In genomic region chr1:230753586-230754251, GRCh38 we compare ENCODE assay signal across 1 cellular context.
TF ChIP-seq lines count a peak whose summit lies in the region.

No MANE protein-coding gene starts in this region.

TF ChIP-seq in HepG2, 621 proteins besides CTCF, POLR2A, EP300 and RAD21 (continued from another document and continues in another):
- TF ChIP-seq THAP8 (CRISPR knock-in tag; IDR thresholded peaks at IDR 0.05; ENCODE audit: borderline replicate concordance) (no peak), ZNF792 (CRISPR knock-in tag; IDR thresholded peaks at IDR 0.05) (no peak), ZNF562 (CRISPR knock-in tag; IDR thresholded peaks at IDR 0.05; ENCODE audit: borderline replicate concordance) (no peak), ZGPAT (CRISPR knock-in tag; IDR thresholded peaks at IDR 0.05) (no peak), ZXDC (CRISPR knock-in tag; IDR thresholded peaks at IDR 0.05) (no peak), ZNF646 (CRISPR knock-in tag; IDR thresholded peaks at IDR 0.05) (no peak), KDM5A (IDR thresholded peaks at IDR 0.05; ENCODE audit: borderline replicate concordance, low read length) (no peak), FOXP1 (IDR thresholded peaks at IDR 0.05) (no peak), FOXP1 (CRISPR knock-in tag; IDR thresholded peaks at IDR 0.05) (no peak), DNMT1 (CRISPR knock-in tag; IDR thresholded peaks at IDR 0.05) (no peak), TAF15 (IDR thresholded peaks at IDR 0.05; ENCODE audit: low read depth, low read length, poor library complexity, severe bottlenecking) (no peak), CREB3 (CRISPR knock-in tag; IDR thresholded peaks at IDR 0.05) (no peak), KLF6 (CRISPR knock-in tag; IDR thresholded peaks at IDR 0.05) (no peak), KMT2B (CRISPR knock-in tag; IDR thresholded peaks at IDR 0.05) (no peak), CBX1 (IDR thresholded peaks at IDR 0.05; ENCODE audit: low read depth) (no peak), ZNF607 (CRISPR knock-in tag; IDR thresholded peaks at IDR 0.05; ENCODE audit: borderline replicate concordance) (no peak), ZMYM4 (CRISPR knock-in tag; IDR thresholded peaks at IDR 0.05) (no peak), TBX2 (CRISPR knock-in tag; IDR thresholded peaks at IDR 0.05; ENCODE audit: borderline replicate concordance) (peak; percentile 44; the same call in 1 of the 2 replicates), CEBPG (CRISPR knock-in tag; IDR thresholded peaks at IDR 0.05) (no peak), ZBTB37 (CRISPR knock-in tag; IDR thresholded peaks at IDR 0.05) (no peak), TSC22D2 (CRISPR knock-in tag; IDR thresholded peaks at IDR 0.05; ENCODE audit: borderline replicate concordance) (no peak), ZNF558 (CRISPR knock-in tag; IDR thresholded peaks at IDR 0.05; ENCODE audit: borderline replicate concordance) (no peak), ZNF30 (CRISPR knock-in tag; IDR thresholded peaks at IDR 0.05) (no peak), ZNF121 (CRISPR knock-in tag; IDR thresholded peaks at IDR 0.05) (no peak), SRSF1 (optimal IDR thresholded peaks at IDR 0.05; ENCODE audit: low read depth, low read length) (peak; percentile 43), TIGD3 (CRISPR knock-in tag; IDR thresholded peaks at IDR 0.05; ENCODE audit: borderline replicate concordance) (no peak), TBP (CRISPR knock-in tag; IDR thresholded peaks at IDR 0.05) (no peak), ZNF788 (CRISPR knock-in tag; IDR thresholded peaks at IDR 0.05; ENCODE audit: borderline replicate concordance) (peak; percentile 45; the same call in 1 of the 2 replicates), ZNF432 (CRISPR knock-in tag; IDR thresholded peaks at IDR 0.05; ENCODE audit: borderline replicate concordance) (no peak), DMAP1 (CRISPR knock-in tag; IDR thresholded peaks at IDR 0.05) (0 out of 2 replicates have a peak, but pooled peaks have one; percentile 27), ZSCAN9 (CRISPR knock-in tag; IDR thresholded peaks at IDR 0.05; ENCODE audit: borderline replicate concordance) (no peak), POLR2G (IDR thresholded peaks at IDR 0.05; ENCODE audit: low read depth, low read length) (peak; percentile 37; the same call in 1 of the 2 replicates), MLLT10 (CRISPR knock-in tag; IDR thresholded peaks at IDR 0.05) (no peak), HBP1 (CRISPR knock-in tag; IDR thresholded peaks at IDR 0.05; ENCODE audit: low read depth) (no peak), ZNF414 (CRISPR knock-in tag; IDR thresholded peaks at IDR 0.05) (no peak), ZFY (CRISPR knock-in tag; IDR thresholded peaks at IDR 0.05) (peak; percentile 49; the same call in 1 of the 2 replicates)
- TF ChIP-seq, protein P1, sequence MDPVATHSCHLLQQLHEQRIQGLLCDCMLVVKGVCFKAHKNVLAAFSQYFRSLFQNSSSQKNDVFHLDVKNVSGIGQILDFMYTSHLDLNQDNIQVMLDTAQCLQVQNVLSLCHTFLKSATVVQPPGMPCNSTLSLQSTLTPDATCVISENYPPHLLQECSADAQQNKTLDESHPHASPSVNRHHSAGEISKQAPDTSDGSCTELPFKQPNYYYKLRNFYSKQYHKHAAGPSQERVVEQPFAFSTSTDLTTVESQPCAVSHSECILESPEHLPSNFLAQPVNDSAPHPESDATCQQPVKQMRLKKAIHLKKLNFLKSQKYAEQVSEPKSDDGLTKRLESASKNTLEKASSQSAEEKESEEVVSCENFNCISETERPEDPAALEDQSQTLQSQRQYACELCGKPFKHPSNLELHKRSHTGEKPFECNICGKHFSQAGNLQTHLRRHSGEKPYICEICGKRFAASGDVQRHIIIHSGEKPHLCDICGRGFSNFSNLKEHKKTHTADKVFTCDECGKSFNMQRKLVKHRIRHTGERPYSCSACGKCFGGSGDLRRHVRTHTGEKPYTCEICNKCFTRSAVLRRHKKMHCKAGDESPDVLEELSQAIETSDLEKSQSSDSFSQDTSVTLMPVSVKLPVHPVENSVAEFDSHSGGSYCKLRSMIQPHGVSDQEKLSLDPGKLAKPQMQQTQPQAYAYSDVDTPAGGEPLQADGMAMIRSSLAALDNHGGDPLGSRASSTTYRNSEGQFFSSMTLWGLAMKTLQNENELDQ (CRISPR knock-in tag; IDR thresholded peaks at IDR 0.05; ENCODE audit: borderline replicate concordance): no peak
- TF ChIP-seq, protein P2, sequence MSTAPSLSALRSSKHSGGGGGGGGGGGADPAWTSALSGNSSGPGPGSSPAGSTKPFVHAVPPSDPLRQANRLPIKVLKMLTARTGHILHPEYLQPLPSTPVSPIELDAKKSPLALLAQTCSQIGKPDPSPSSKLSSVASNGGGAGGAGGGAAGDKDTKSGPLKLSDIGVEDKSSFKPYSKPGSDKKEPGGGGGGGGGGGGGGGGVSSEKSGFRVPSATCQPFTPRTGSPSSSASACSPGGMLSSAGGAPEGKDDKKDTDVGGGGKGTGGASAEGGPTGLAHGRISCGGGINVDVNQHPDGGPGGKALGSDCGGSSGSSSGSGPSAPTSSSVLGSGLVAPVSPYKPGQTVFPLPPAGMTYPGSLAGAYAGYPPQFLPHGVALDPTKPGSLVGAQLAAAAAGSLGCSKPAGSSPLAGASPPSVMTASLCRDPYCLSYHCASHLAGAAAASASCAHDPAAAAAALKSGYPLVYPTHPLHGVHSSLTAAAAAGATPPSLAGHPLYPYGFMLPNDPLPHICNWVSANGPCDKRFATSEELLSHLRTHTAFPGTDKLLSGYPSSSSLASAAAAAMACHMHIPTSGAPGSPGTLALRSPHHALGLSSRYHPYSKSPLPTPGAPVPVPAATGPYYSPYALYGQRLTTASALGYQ (CRISPR knock-in tag; IDR thresholded peaks at IDR 0.05): no peak
